In the genomic region with DNA sequence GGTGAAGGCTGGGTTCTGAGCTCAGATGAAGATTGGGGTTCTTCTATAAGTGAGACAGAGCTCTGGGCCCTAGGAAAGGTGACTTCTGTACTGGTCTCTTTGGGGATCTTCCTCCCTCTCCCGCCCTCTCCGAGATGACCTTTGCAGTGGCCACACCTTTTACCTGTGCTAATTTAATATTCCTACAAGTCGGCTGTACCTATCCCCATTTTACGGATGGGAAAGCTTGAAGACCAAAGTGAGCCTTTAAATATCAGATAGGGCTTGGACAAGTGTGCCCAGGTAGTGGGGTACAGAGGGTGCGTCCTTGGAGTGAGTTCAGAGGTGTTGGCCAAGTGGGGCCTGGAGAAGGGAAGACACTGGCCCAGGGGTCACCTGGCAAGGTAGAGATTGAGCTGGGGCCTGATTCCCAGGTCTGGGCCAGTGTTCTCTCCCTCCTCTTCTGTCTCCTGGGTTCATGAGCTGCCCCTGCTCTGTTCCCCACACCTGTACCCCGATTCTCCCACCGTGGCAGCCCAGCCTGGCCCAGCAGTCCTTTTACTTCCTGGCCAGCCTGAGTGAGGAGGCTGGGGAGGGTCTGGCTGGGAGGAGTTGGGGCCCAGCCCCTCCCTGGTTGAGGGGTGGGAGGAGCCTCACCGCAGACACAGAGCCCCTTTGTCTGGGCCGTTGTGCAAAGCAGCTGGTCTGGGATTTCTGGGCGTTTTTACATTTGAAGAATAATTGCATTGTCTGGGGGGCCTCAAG, we compare ENCODE assay signal across 1 cellular context.
TF ChIP-seq lines count a peak whose summit lies in the region.

No MANE protein-coding gene starts in this region.

TF ChIP-seq in HepG2, 621 proteins besides CTCF, POLR2A, EP300 and RAD21 (continued from another document and continues in another):
- TF ChIP-seq ZNF335 (CRISPR knock-in tag; IDR thresholded peaks at IDR 0.05) (no peak), CAMTA2 (CRISPR knock-in tag; IDR thresholded peaks at IDR 0.05; ENCODE audit: borderline replicate concordance) (no peak), ZBTB7A (CRISPR knock-in tag; IDR thresholded peaks at IDR 0.05) (peak; percentile 28), ZSCAN25 (CRISPR knock-in tag; IDR thresholded peaks at IDR 0.05) (no peak), ZNF484 (CRISPR knock-in tag; IDR thresholded peaks at IDR 0.05; ENCODE audit: borderline replicate concordance, low read depth) (no peak), SAP130 (CRISPR knock-in tag; IDR thresholded peaks at IDR 0.05; ENCODE audit: low read depth) (peak; percentile 57), NCOA2 (CRISPR knock-in tag; IDR thresholded peaks at IDR 0.05) (no peak), MXD4 (CRISPR knock-in tag; IDR thresholded peaks at IDR 0.05) (no peak), KDM2A (CRISPR knock-in tag; IDR thresholded peaks at IDR 0.05; ENCODE audit: borderline replicate concordance, low read depth) (peak; percentile 59; the same call in 1 of the 2 replicates), ZNF451 (CRISPR knock-in tag; IDR thresholded peaks at IDR 0.05) (0 out of 2 replicates have a peak, but pooled peaks have one; percentile 18), ZBTB38 (CRISPR knock-in tag; IDR thresholded peaks at IDR 0.05) (0 out of 2 replicates have a peak, but pooled peaks have one; percentile 20), ZFX (CRISPR knock-in tag; IDR thresholded peaks at IDR 0.05; ENCODE audit: low read depth) (peak; percentile 61), ZNF670 (CRISPR knock-in tag; IDR thresholded peaks at IDR 0.05; ENCODE audit: borderline replicate concordance) (no peak), JUND (CRISPR knock-in tag; IDR thresholded peaks at IDR 0.05) (no peak), SOX6 (IDR thresholded peaks at IDR 0.05) (no peak), SOX6 (CRISPR knock-in tag; IDR thresholded peaks at IDR 0.05) (peak; percentile 89), ZNF34 (CRISPR knock-in tag; IDR thresholded peaks at IDR 0.05; ENCODE audit: borderline replicate concordance) (peak; percentile 52; the same call in 1 of the 2 replicates), HDAC2 (CRISPR knock-in tag; IDR thresholded peaks at IDR 0.05) (peak; percentile 56; the same call in 1 of the 2 replicates), ZNF383 (CRISPR knock-in tag; IDR thresholded peaks at IDR 0.05; ENCODE audit: borderline replicate concordance) (0 out of 2 replicates have a peak, but pooled peaks have one; percentile 12), SALL2 (CRISPR knock-in tag; IDR thresholded peaks at IDR 0.05) (no peak), ZNF766 (CRISPR knock-in tag; IDR thresholded peaks at IDR 0.05; ENCODE audit: borderline replicate concordance) (no peak), JARID2 (CRISPR knock-in tag; IDR thresholded peaks at IDR 0.05; ENCODE audit: insufficient replicate concordance) (no peak), HIVEP1 (CRISPR knock-in tag; IDR thresholded peaks at IDR 0.05) (no peak), EEA1 (CRISPR knock-in tag; IDR thresholded peaks at IDR 0.05; ENCODE audit: borderline replicate concordance) (no peak), MED8 (CRISPR knock-in tag; IDR thresholded peaks at IDR 0.05; ENCODE audit: insufficient replicate concordance) (no peak), ZNF460 (CRISPR knock-in tag; IDR thresholded peaks at IDR 0.05; ENCODE audit: borderline replicate concordance) (no peak), SMC3 (IDR thresholded peaks at IDR 0.05; ENCODE audit: low read length) (no peak), ZNF839 (CRISPR knock-in tag; IDR thresholded peaks at IDR 0.05; ENCODE audit: borderline replicate concordance) (no peak), FOXO1 (CRISPR knock-in tag; IDR thresholded peaks at IDR 0.05) (0 out of 2 replicates have a peak, but pooled peaks have one; percentile 25), HOXA3 (CRISPR knock-in tag; IDR thresholded peaks at IDR 0.05) (peak; percentile 36; the same call in 1 of the 2 replicates), ZNF614 (CRISPR knock-in tag; IDR thresholded peaks at IDR 0.05; ENCODE audit: borderline replicate concordance) (peak; percentile 44; the same call in 1 of the 2 replicates), TOE1 (CRISPR knock-in tag; IDR thresholded peaks at IDR 0.05) (no peak), MLLT10 (CRISPR knock-in tag; IDR thresholded peaks at IDR 0.05) (no peak), FOXA3 (CRISPR knock-in tag; IDR thresholded peaks at IDR 0.05) (no peak), SNAPC2 (CRISPR knock-in tag; IDR thresholded peaks at IDR 0.05) (no peak), GABPB1 (CRISPR knock-in tag; IDR thresholded peaks at IDR 0.05) (peak; percentile 50; the same call in 1 of the 2 replicates), HOXA9 (CRISPR knock-in tag; IDR thresholded peaks at IDR 0.05; ENCODE audit: borderline replicate concordance) (no peak), FOXK1 (CRISPR knock-in tag; IDR thresholded peaks at IDR 0.05; ENCODE audit: borderline replicate concordance, low read depth) (no peak), MED13 (CRISPR knock-in tag; IDR thresholded peaks at IDR 0.05) (no peak), KDM5B (CRISPR knock-in tag; IDR thresholded peaks at IDR 0.05; ENCODE audit: borderline replicate concordance) (0 out of 2 replicates have a peak, but pooled peaks have one; percentile 24), ZSCAN29 (CRISPR knock-in tag; conservative IDR thresholded peaks at IDR 0.05) (0 out of 2 replicates have a peak, but pooled peaks have one; percentile 63)
- TF ChIP-seq, protein P1, sequence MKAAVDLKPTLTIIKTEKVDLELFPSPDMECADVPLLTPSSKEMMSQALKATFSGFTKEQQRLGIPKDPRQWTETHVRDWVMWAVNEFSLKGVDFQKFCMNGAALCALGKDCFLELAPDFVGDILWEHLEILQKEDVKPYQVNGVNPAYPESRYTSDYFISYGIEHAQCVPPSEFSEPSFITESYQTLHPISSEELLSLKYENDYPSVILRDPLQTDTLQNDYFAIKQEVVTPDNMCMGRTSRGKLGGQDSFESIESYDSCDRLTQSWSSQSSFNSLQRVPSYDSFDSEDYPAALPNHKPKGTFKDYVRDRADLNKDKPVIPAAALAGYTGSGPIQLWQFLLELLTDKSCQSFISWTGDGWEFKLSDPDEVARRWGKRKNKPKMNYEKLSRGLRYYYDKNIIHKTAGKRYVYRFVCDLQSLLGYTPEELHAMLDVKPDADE (CRISPR knock-in tag; IDR thresholded peaks at IDR 0.05): no peak
- TF ChIP-seq, protein P2, sequence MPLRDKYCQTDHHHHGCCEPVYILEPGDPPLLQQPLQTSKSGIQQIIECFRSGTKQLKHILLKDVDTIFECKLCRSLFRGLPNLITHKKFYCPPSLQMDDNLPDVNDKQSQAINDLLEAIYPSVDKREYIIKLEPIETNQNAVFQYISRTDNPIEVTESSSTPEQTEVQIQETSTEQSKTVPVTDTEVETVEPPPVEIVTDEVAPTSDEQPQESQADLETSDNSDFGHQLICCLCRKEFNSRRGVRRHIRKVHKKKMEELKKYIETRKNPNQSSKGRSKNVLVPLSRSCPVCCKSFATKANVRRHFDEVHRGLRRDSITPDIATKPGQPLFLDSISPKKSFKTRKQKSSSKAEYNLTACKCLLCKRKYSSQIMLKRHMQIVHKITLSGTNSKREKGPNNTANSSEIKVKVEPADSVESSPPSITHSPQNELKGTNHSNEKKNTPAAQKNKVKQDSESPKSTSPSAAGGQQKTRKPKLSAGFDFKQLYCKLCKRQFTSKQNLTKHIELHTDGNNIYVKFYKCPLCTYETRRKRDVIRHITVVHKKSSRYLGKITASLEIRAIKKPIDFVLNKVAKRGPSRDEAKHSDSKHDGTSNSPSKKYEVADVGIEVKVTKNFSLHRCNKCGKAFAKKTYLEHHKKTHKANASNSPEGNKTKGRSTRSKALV (CRISPR knock-in tag; IDR thresholded peaks at IDR 0.05): no peak
- TF ChIP-seq, protein P3, sequence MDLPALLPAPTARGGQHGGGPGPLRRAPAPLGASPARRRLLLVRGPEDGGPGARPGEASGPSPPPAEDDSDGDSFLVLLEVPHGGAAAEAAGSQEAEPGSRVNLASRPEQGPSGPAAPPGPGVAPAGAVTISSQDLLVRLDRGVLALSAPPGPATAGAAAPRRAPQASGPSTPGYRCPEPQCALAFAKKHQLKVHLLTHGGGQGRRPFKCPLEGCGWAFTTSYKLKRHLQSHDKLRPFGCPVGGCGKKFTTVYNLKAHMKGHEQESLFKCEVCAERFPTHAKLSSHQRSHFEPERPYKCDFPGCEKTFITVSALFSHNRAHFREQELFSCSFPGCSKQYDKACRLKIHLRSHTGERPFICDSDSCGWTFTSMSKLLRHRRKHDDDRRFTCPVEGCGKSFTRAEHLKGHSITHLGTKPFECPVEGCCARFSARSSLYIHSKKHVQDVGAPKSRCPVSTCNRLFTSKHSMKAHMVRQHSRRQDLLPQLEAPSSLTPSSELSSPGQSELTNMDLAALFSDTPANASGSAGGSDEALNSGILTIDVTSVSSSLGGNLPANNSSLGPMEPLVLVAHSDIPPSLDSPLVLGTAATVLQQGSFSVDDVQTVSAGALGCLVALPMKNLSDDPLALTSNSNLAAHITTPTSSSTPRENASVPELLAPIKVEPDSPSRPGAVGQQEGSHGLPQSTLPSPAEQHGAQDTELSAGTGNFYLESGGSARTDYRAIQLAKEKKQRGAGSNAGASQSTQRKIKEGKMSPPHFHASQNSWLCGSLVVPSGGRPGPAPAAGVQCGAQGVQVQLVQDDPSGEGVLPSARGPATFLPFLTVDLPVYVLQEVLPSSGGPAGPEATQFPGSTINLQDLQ (CRISPR knock-in tag; IDR thresholded peaks at IDR 0.05): no peak
- TF ChIP-seq, protein P4, sequence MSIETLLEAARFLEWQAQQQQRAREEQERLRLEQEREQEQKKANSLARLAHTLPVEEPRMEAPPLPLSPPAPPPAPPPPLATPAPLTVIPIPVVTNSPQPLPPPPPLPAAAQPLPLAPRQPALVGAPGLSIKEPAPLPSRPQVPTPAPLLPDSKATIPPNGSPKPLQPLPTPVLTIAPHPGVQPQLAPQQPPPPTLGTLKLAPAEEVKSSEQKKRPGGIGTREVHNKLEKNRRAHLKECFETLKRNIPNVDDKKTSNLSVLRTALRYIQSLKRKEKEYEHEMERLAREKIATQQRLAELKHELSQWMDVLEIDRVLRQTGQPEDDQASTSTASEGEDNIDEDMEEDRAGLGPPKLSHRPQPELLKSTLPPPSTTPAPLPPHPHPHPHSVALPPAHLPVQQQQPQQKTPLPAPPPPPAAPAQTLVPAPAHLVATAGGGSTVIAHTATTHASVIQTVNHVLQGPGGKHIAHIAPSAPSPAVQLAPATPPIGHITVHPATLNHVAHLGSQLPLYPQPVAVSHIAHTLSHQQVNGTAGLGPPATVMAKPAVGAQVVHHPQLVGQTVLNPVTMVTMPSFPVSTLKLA (IDR thresholded peaks at IDR 0.05): no peak
- TF ChIP-seq, protein P5, sequence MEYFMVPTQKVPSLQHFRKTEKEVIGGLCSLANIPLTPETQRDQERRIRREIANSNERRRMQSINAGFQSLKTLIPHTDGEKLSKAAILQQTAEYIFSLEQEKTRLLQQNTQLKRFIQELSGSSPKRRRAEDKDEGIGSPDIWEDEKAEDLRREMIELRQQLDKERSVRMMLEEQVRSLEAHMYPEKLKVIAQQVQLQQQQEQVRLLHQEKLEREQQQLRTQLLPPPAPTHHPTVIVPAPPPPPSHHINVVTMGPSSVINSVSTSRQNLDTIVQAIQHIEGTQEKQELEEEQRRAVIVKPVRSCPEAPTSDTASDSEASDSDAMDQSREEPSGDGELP (IDR thresholded peaks at IDR 0.05; ENCODE audit: borderline replicate concordance, low read depth): peak; percentile 87
- TF ChIP-seq, protein P6, sequence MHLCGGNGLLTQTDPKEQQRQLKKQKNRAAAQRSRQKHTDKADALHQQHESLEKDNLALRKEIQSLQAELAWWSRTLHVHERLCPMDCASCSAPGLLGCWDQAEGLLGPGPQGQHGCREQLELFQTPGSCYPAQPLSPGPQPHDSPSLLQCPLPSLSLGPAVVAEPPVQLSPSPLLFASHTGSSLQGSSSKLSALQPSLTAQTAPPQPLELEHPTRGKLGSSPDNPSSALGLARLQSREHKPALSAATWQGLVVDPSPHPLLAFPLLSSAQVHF (CRISPR knock-in tag; IDR thresholded peaks at IDR 0.05): no peak
- TF ChIP-seq, protein P7, sequence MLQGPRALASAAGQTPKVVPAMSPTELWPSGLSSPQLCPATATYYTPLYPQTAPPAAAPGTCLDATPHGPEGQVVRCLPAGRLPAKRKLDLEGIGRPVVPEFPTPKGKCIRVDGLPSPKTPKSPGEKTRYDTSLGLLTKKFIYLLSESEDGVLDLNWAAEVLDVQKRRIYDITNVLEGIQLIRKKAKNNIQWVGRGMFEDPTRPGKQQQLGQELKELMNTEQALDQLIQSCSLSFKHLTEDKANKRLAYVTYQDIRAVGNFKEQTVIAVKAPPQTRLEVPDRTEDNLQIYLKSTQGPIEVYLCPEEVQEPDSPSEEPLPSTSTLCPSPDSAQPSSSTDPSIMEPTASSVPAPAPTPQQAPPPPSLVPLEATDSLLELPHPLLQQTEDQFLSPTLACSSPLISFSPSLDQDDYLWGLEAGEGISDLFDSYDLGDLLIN (CRISPR knock-in tag; IDR thresholded peaks at IDR 0.05; ENCODE audit: borderline replicate concordance): no peak
- TF ChIP-seq, protein P8, sequence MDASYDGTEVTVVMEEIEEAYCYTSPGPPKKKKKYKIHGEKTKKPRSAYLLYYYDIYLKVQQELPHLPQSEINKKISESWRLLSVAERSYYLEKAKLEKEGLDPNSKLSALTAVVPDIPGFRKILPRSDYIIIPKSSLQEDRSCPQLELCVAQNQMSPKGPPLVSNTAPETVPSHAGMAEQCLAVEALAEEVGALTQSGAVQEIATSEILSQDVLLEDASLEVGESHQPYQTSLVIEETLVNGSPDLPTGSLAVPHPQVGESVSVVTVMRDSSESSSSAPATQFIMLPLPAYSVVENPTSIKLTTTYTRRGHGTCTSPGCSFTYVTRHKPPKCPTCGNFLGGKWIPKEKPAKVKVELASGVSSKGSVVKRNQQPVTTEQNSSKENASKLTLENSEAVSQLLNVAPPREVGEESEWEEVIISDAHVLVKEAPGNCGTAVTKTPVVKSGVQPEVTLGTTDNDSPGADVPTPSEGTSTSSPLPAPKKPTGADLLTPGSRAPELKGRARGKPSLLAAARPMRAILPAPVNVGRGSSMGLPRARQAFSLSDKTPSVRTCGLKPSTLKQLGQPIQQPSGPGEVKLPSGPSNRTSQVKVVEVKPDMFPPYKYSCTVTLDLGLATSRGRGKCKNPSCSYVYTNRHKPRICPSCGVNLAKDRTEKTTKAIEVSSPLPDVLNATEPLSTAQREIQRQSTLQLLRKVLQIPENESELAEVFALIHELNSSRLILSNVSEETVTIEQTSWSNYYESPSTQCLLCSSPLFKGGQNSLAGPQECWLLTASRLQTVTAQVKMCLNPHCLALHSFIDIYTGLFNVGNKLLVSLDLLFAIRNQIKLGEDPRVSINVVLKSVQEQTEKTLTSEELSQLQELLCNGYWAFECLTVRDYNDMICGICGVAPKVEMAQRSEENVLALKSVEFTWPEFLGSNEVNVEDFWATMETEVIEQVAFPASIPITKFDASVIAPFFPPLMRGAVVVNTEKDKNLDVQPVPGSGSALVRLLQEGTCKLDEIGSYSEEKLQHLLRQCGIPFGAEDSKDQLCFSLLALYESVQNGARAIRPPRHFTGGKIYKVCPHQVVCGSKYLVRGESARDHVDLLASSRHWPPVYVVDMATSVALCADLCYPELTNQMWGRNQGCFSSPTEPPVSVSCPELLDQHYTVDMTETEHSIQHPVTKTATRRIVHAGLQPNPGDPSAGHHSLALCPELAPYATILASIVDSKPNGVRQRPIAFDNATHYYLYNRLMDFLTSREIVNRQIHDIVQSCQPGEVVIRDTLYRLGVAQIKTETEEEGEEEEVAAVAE (CRISPR knock-in tag; IDR thresholded peaks at IDR 0.05; ENCODE audit: borderline replicate concordance): no peak
